In the genomic region with DNA sequence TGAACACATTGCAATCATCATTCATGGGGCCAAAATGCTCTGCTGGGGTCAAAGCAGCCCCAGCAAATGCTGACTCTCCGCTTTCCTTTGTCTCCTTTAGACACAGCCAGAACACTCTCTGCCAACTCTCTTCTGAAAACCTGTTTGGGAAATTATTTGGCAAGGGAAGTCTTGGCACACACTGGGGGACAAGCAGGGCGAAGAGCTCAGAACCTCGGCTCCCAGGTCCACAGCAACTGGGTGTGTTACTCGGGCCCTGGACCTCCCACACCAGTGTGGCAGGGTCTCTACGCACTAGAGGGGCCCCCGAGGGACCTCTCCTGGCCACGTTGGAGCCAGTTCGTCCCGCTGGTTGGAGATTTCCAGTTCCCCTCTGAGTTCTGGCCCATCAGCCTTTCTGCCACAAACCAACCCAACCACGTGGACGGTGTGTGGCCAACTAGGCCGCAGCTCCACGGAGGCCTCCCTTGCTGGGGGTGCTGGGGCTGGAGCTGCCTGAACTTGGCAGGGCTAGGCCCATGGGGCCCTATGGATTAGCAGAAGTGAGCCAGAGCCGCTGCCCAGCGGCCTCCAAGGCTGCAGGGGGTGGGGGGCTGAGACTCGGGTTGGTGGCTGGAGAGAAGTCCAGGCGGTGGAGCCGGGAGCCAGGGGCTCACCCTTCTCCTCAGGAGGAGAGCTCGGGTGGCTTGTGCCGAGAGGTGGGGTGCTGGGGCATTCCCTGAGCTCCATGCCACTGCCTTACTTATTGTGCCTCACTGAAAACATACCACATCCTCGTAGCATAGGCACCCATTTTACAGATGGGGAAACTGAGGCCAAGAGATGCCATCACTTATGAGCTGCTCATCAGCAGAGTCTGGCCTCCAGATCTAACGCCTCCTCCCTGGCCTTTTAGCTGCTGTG, we compare ENCODE assay signal across 13 cellular contexts. TPM values are rescaled to one million over a fixed set of nuclear protein-coding genes. Genes with fewer than 3 reads are reported as not detected.
DNase-seq lines count a peak whose midpoint lies in the region; ATAC-seq and TF ChIP-seq lines count a peak whose summit lies in the region.
"Had no signal": no experiment of that assay in that cellular context is flagged by ENCODE, and none has a peak within 500 bp of the region (broad histone marks: within the 10 kb centered on the region; RNA-seq: fewer than 3 reads in every experiment).

No MANE protein-coding gene starts in this region.

- ATAC-seq in lower lobe of right lung: no peak
- ATAC-seq in activated CD8-positive, alpha-beta T cell treated with anti-CD3 and anti-CD28 coated beads for 36 hours: no peak
- ATAC-seq in HG03045 (IDR thresholded peaks at IDR 0.05; ENCODE audit: unreplicated experiment): no peak
- ATAC-seq: foreskin keratinocyte had no signal

- TF ChIP-seq EP300 in esophagus muscularis mucosa (IDR thresholded peaks at IDR 0.05): no peak

- peaks cover 0 to 8% (median 4%) of the 10 kb centered on the region in 4 donors for H3K9me3 ChIP-seq in esophagus muscularis mucosa
- H3K9me3 ChIP-seq in lower lobe of right lung: no peaks in the 10 kb centered on the region

- no peak for TF ChIP-seq POLR2A in esophagus muscularis mucosa (IDR thresholded peaks at IDR 0.05; ENCODE audit: low read depth)

- peaks cover 4% of the 10 kb centered on the region for H3K9me3 Mint-ChIP-seq in activated CD8-positive, alpha-beta T cell treated with anti-CD3 and anti-CD28 coated beads for 36 hours
- H3K9me3 Mint-ChIP-seq: stimulated activated naive CD8-positive, alpha-beta T cell treated with anti-CD3 and anti-CD28 coated beads, Interleukin-15, Interleukin-2, amounts not matched to agents 100 ng/mL and 50 ng/mL, for 24 hours had no signal

- H3K27ac Mint-ChIP-seq in activated CD8-positive, alpha-beta T cell treated with anti-CD3 and anti-CD28 coated beads for 36 hours: no peak overlapping the region
- H3K27ac Mint-ChIP-seq: activated CD4-positive, alpha-beta T cell treated with anti-CD3 and anti-CD28 coated beads, Interleukin-2, amount 10 ng/mL, durations not matched to agents 24 days and 14 days; stimulated activated naive CD8-positive, alpha-beta T cell treated with anti-CD3 and anti-CD28 coated beads, Interleukin-15, Interleukin-2, amounts not matched to agents 100 ng/mL and 50 ng/mL, for 24 hours had no signal

- no peak for TF ChIP-seq CTCF in VCaP (conservative IDR thresholded peaks at IDR 0.05)
- TF ChIP-seq CTCF in esophagus muscularis mucosa (IDR thresholded peaks at IDR 0.05): no peak
- no peak for TF ChIP-seq CTCF in lower lobe of right lung (IDR thresholded peaks at IDR 0.05)
- TF ChIP-seq CTCF in activated CD8-positive, alpha-beta T cell treated with anti-CD3 and anti-CD28 coated beads for 36 hours (IDR thresholded peaks at IDR 0.05): no peak

- H3K4me3 ChIP-seq in esophagus muscularis mucosa (no peak overlapping the region), lower lobe of right lung (no peak overlapping the region)

- no peaks in the 10 kb centered on the region for H3K36me3 Mint-ChIP-seq in activated CD8-positive, alpha-beta T cell treated with anti-CD3 and anti-CD28 coated beads for 36 hours (ENCODE audit: low read depth)

- POLR2A ChIA-PET in activated CD8-positive, alpha-beta T cell treated with anti-CD3 and anti-CD28 coated beads for 36 hours (lab: Charles Lee): no interaction called here

- DNase-seq in esophagus muscularis mucosa (ENCODE audit: extremely low spot score) (no peak), lower lobe of right lung (peak; percentile 38), substantia nigra (lab: John Stamatoyannopoulos, UW) (peak in 38 of 49 donors; percentile 35 to 93 (median 66)), NCI-H82 treated with DMSO at 0.1 percent for 48 hours (lab: John Stamatoyannopoulos, UW; ENCODE audit: unreplicated experiment) (no peak)
- no peak for DNase-seq in activated CD8-positive, alpha-beta T cell treated with anti-CD3 and anti-CD28 coated beads for 36 hours
- DNase-seq: activated CD4-positive, alpha-beta T cell treated with anti-CD3 and anti-CD28 coated beads, Interleukin-2, amount 10 ng/mL, durations not matched to agents 24 days and 14 days; activated effector memory CD4-positive, alpha-beta T cell treated with anti-CD3 and anti-CD28 coated beads, Interleukin-2, amount 50 U/mL, for 16 hours; foreskin keratinocyte; NCI-H1417; stimulated activated CD4-positive, alpha-beta T cell treated with anti-CD3 and anti-CD28 coated beads, Interleukin-4, amount 100 ng/mL, for 1 hour had no signal

- CTCF ChIA-PET in activated CD8-positive, alpha-beta T cell treated with anti-CD3 and anti-CD28 coated beads for 36 hours (lab: Charles Lee): interaction anchor here (0.9 kb wide), 1 partner anchor 40 kb away, joined by 4 read pairs; no protein-coding TSS in a partner anchor

- 89% methylated on average over 4 of the region's 22 CpGs for WGBS in esophagus muscularis mucosa

- H3K36me3 ChIP-seq in esophagus muscularis mucosa: no peaks in the 10 kb centered on the region
- H3K36me3 ChIP-seq in lower lobe of right lung: no peaks in the 10 kb centered on the region

- intact Hi-C loops in esophagus muscularis mucosa (cut with DNase I) (no loop called here), lower lobe of right lung (cut with DNase I) (no loop called here)
- intact Hi-C loops in activated CD8-positive, alpha-beta T cell treated with anti-CD3 and anti-CD28 coated beads for 36 hours (cut with micrococcal nuclease): no loop called here

- H3K27me3 ChIP-seq in esophagus muscularis mucosa: no peaks in the 10 kb centered on the region
- no peaks in the 10 kb centered on the region for H3K27me3 ChIP-seq in lower lobe of right lung (ENCODE audit: low read depth)
- H3K27me3 ChIP-seq: foreskin keratinocyte had no signal

- H3K27ac ChIP-seq in VCaP: peak overlapping the region; percentile 79
- peak overlapping the region; percentile 48 to 78 (median 72) for H3K27ac ChIP-seq in esophagus muscularis mucosa (replicated peaks in 1 of 4)
- H3K27ac ChIP-seq in lower lobe of right lung: no peak overlapping the region
- H3K27ac ChIP-seq in substantia nigra (ENCODE audit: low read depth, low read length, poor library complexity, severe bottlenecking): no peak overlapping the region
- H3K27ac ChIP-seq: foreskin keratinocyte had no signal

- H3K4me3 Mint-ChIP-seq in activated CD8-positive, alpha-beta T cell treated with anti-CD3 and anti-CD28 coated beads for 36 hours: no peak overlapping the region
- H3K4me3 Mint-ChIP-seq: activated CD4-positive, alpha-beta T cell treated with anti-CD3 and anti-CD28 coated beads, Interleukin-2, amount 10 ng/mL, durations not matched to agents 24 days and 14 days; stimulated activated naive CD8-positive, alpha-beta T cell treated with anti-CD3 and anti-CD28 coated beads, Interleukin-15, Interleukin-2, amounts not matched to agents 100 ng/mL and 50 ng/mL, for 24 hours had no signal

- H3K27me3 Mint-ChIP-seq in activated CD8-positive, alpha-beta T cell treated with anti-CD3 and anti-CD28 coated beads for 36 hours: no peaks in the 10 kb centered on the region
- H3K27me3 Mint-ChIP-seq: activated CD4-positive, alpha-beta T cell treated with anti-CD3 and anti-CD28 coated beads, Interleukin-2, amount 10 ng/mL, durations not matched to agents 24 days and 14 days; stimulated activated naive CD8-positive, alpha-beta T cell treated with anti-CD3 and anti-CD28 coated beads, Interleukin-15, Interleukin-2, amounts not matched to agents 100 ng/mL and 50 ng/mL, for 24 hours had no signal

- peaks cover 35 to 56% (median 43%) of the 10 kb centered on the region in 4 donors for H3K4me1 ChIP-seq in esophagus muscularis mucosa
- H3K4me1 ChIP-seq in lower lobe of right lung: peaks cover 17% of the 10 kb centered on the region
- H3K4me1 ChIP-seq: foreskin keratinocyte had no signal

- no peaks in the 10 kb centered on the region for H3K4me1 Mint-ChIP-seq in activated CD8-positive, alpha-beta T cell treated with anti-CD3 and anti-CD28 coated beads for 36 hours (ENCODE audit: low read depth)
- H3K4me1 Mint-ChIP-seq: activated CD4-positive, alpha-beta T cell treated with anti-CD3 and anti-CD28 coated beads, Interleukin-2, amount 10 ng/mL, durations not matched to agents 24 days and 14 days had no signal

RNA-seq across cellular contexts. Expression of gene RNU6ATAC, which starts 46.8 kb away (rescaled TPM):
- total RNA-seq in esophagus muscularis mucosa (under 1 TPM in 1 of 4 donors, not detected in 3; under 0.01 TPM), lower lobe of right lung (248 TPM)
- total RNA-seq in activated CD8-positive, alpha-beta T cell treated with anti-CD3 and anti-CD28 coated beads for 36 hours: 10 to 100 TPM; 17.5 to 26.8 TPM
- total RNA-seq: foreskin keratinocyte had no signal

Comparison
In these comparisons a context has a peak if more than half of its experiments do, and no peak if none do; other contexts are left out.
1. H3K27ac ChIP-seq: peak in VCaP (single experiment) and esophagus muscularis mucosa (4 of 4); none in lower lobe of right lung (single experiment) and substantia nigra (single experiment).
2. DNase-seq: peak in lower lobe of right lung (single experiment) and substantia nigra (38 of 49); none in esophagus muscularis mucosa (single experiment), activated CD8-positive, alpha-beta T cell treated with anti-CD3 and anti-CD28 coated beads for 36 hours (single experiment) and NCI-H82 treated with DMSO at 0.1 percent for 48 hours (single experiment).
3. RNA of gene RNU6ATAC, which starts 46.8 kb away (total RNA-seq): 248 TPM in lower lobe of right lung (single experiment) and 17.5 to 26.8 TPM in activated CD8-positive, alpha-beta T cell treated with anti-CD3 and anti-CD28 coated beads for 36 hours; under 0.01 TPM in esophagus muscularis mucosa; every median in the first group is over 10 times any median in the second.